1 cellular context compared by ENCODE assay signal in genomic region chr18:41126541-41127235, GRCh38.
A peak's percentile ranks its signal among the peaks of the same experiment; 100 is the strongest.
TF ChIP-seq lines count a peak whose summit lies in the region.

No MANE protein-coding gene starts in this region.

TF ChIP-seq in IMR-90, 13 proteins besides CTCF, POLR2A, EP300 and RAD21:
- TF ChIP-seq FOS (IDR thresholded peaks at IDR 0.05; ENCODE audit: low read depth, low read length) (peak; percentile 32), RFX5 (IDR thresholded peaks at IDR 0.05; ENCODE audit: low read depth, low read length) (no peak), CEBPB (IDR thresholded peaks at IDR 0.05; ENCODE audit: low read depth, low read length) (peak; percentile 81)
